17 cellular contexts compared by ENCODE assay signal in genomic region chr7:77467453-77467852, GRCh38. TPM values are rescaled to one million over a fixed set of nuclear protein-coding genes. Genes with fewer than 3 reads are reported as not detected.
DNase-seq lines count a peak whose midpoint lies in the region; ATAC-seq, FAIRE-seq and TF ChIP-seq lines count a peak whose summit lies in the region.
"Had no signal": no experiment of that assay in that cellular context is flagged by ENCODE, and none has a peak within 500 bp of the region (broad histone marks: within the 10 kb centered on the region; RNA-seq: fewer than 3 reads in every experiment).

No MANE protein-coding gene starts in this region.

- BruUV-seq in HepG2 (replicated peaks; lab: Mats Ljungman, UMichigan), result no TSS peak

- H3K4me3 ChIP-seq in body of pancreas, result no peak overlapping the region
- H3K4me3 ChIP-seq in HepG2 (replicated peaks in 1 of 3; ENCODE audit: insufficient read depth in 1 of 3, low read depth in 2 of 3, low read length in 3 of 3), result no peak overlapping the region
- H3K4me3 ChIP-seq: prostate gland had no signal

- H3K36me3 ChIP-seq in body of pancreas (replicated peaks in 1 of 2; ENCODE audit: insufficient read depth in 1 of 2, low read depth in 2 of 2) (no peaks in the 10 kb centered on the region), HepG2 (replicated peaks in 1 of 2; ENCODE audit: control insufficient read depth in 1 of 2, insufficient read depth in 2 of 2, low read length in 2 of 2) (no peaks in the 10 kb centered on the region)
- H3K36me3 ChIP-seq: prostate gland had no signal

- CTCF ChIA-PET in HepG2 (lab: Yijun Ruan, JAX; ENCODE audit: low intra/inter-chr PET ratio, low total read pairs), result no interaction called here

- TF ChIP-seq CTCF in body of pancreas (IDR thresholded peaks at IDR 0.05), result no peak
- TF ChIP-seq CTCF in HepG2 (CRISPR knock-in tag; IDR thresholded peaks at IDR 0.05), result no peak

- intact Hi-C loops in body of pancreas (cut with DNase I), result no loop called here
- intact Hi-C loops in HepG2 (cut with micrococcal nuclease; ENCODE audit: unreplicated experiment), result no loop called here
- intact Hi-C loops in sciatic nerve (cut with DNase I), result no loop called here

- no peak overlapping the region for H3K9ac ChIP-seq in HepG2 (ENCODE audit: insufficient read depth, low read depth, low read length)
- H3K9ac ChIP-seq: KMS-11 had no signal

- peak; percentile 50 for ATAC-seq in body of pancreas
- ATAC-seq in HepG2, result no peak
- peak; percentile 68 for ATAC-seq in sciatic nerve
- ATAC-seq in HG03196 (IDR thresholded peaks at IDR 0.05; ENCODE audit: unreplicated experiment), result no peak
- ATAC-seq in activated T-cell treated with anti-CD3 and anti-CD28 coated beads, Interleukin-2, amount 50 U/mL, for 72 hours (replicated peaks in 1 of 2), result no peak
- ATAC-seq: activated CD8-positive, alpha-beta T cell treated with anti-CD3 and anti-CD28 coated beads, Interleukin-2, amount 10 ng/mL, durations not matched to agents 7 days and 5 days; activated T-helper 17 cell treated with anti-CD3 and anti-CD28 coated beads, Interleukin-2, amount 50 U/mL, for 72 hours had no signal

- H3K27ac ChIP-seq in body of pancreas (peak overlapping the region in 1 of 4 donors; percentile 36), HepG2 (ENCODE audit: extremely low read length, insufficient read depth, low read length) (no peak overlapping the region)
- H3K27ac ChIP-seq: KMS-11, prostate gland had no signal

- H3K36me3 Mint-ChIP-seq in activated T-cell treated with anti-CD3 and anti-CD28 coated beads, Interleukin-2, amount 50 U/mL, for 72 hours (ENCODE audit: insufficient read depth in 2 of 2), result peaks cover 0 to 1% of the 10 kb centered on the region in 2 donors

- no peaks in the 10 kb centered on the region for H3K4me1 ChIP-seq in body of pancreas
- peaks cover 10% of the 10 kb centered on the region for H3K4me1 ChIP-seq in HepG2 (ENCODE audit: insufficient read depth, low read length)
- H3K4me1 ChIP-seq: prostate gland had no signal

- no peak overlapping the region for H3K4me3 Mint-ChIP-seq in activated T-cell treated with anti-CD3 and anti-CD28 coated beads, Interleukin-2, amount 50 U/mL, for 72 hours
- H3K4me3 Mint-ChIP-seq: activated CD8-positive, alpha-beta T cell treated with anti-CD3 and anti-CD28 coated beads, Interleukin-2, amount 10 ng/mL, durations not matched to agents 7 days and 5 days; activated T-helper 17 cell treated with anti-CD3 and anti-CD28 coated beads, Interleukin-2, amount 50 U/mL, for 72 hours; endodermal cell had no signal

- POLR2A ChIA-PET in HepG2 (lab: Yijun Ruan, JAX), result no interaction called here

- no peaks in the 10 kb centered on the region for H3K27me3 ChIP-seq in body of pancreas
- H3K27me3 ChIP-seq in HepG2 (ENCODE audit: control insufficient read depth in 1 of 2, insufficient read depth in 2 of 2, low read length in 2 of 2), result no peaks in the 10 kb centered on the region

- H3K9me3 Mint-ChIP-seq in activated T-cell treated with anti-CD3 and anti-CD28 coated beads, Interleukin-2, amount 50 U/mL, for 72 hours, result peaks cover 2% of the 10 kb centered on the region in 2 donors
- H3K9me3 Mint-ChIP-seq: activated T-helper 17 cell treated with anti-CD3 and anti-CD28 coated beads, Interleukin-2, amount 50 U/mL, for 72 hours had no signal

- no peak overlapping the region for H2AFZ ChIP-seq in HepG2 (ENCODE audit: low read length)

- 43 to 53% methylated on average over 4 of the region's 4 CpGs for WGBS in body of pancreas, 2 donors
- 44% methylated on average over 4 of the region's 4 CpGs for WGBS in HepG2 (ENCODE audit: low lambda C conversion rate)

- TF ChIP-seq RAD21 in HepG2 (CRISPR knock-in tag; IDR thresholded peaks at IDR 0.05), result no peak

- H3K27me3 Mint-ChIP-seq in activated T-cell treated with anti-CD3 and anti-CD28 coated beads, Interleukin-2, amount 50 U/mL, for 72 hours (ENCODE audit: low read depth), result no peaks in the 10 kb centered on the region
- H3K27me3 Mint-ChIP-seq: activated T-helper 17 cell treated with anti-CD3 and anti-CD28 coated beads, Interleukin-2, amount 50 U/mL, for 72 hours had no signal

- no peak for FAIRE-seq in HepG2 (lab: Jason Lieb, UNC)
- FAIRE-seq: TTC549 had no signal

- no peaks in the 10 kb centered on the region for H3K79me2 ChIP-seq in HepG2 (ENCODE audit: insufficient read depth, low read length)

- no peaks in the 10 kb centered on the region for H3K9me3 ChIP-seq in body of pancreas
- no peaks in the 10 kb centered on the region for H3K9me3 ChIP-seq in HepG2 (ENCODE audit: low read length)
- H3K9me3 ChIP-seq: prostate gland had no signal

- TF ChIP-seq EP300 in HepG2 (IDR thresholded peaks at IDR 0.05; ENCODE audit: low read depth in 2 of 2, low read length in 2 of 2), result no peak
- no peak for TF ChIP-seq EP300 in HepG2 (CRISPR knock-in tag; IDR thresholded peaks at IDR 0.05; ENCODE audit: borderline replicate concordance)

- H3K4me1 Mint-ChIP-seq in activated T-cell treated with anti-CD3 and anti-CD28 coated beads, Interleukin-2, amount 50 U/mL, for 72 hours (ENCODE audit: low read depth), result peaks cover 17% of the 10 kb centered on the region
- H3K4me1 Mint-ChIP-seq: endodermal cell had no signal

- TF ChIP-seq POLR2A in body of pancreas (IDR thresholded peaks at IDR 0.05), result no peak
- no peak for TF ChIP-seq POLR2A in HepG2 (IDR thresholded peaks at IDR 0.05; ENCODE audit: insufficient read depth in 1 of 2, low read depth in 2 of 2, low read length in 2 of 2)

- no peak overlapping the region for H3K4me2 ChIP-seq in HepG2 (ENCODE audit: low read depth, low read length)
- H3K4me2 ChIP-seq: KMS-11 had no signal

- no peaks in the 10 kb centered on the region for H4K20me1 ChIP-seq in HepG2 (ENCODE audit: insufficient read depth, low read length)

- DNase-seq in LHCN-M2 (ENCODE audit: low read depth) (peak; percentile 55), body of pancreas (peak in 3 of 4 donors; percentile 19 to 71 (median 24)), HepG2 (ENCODE audit: low spot score) (no peak), sciatic nerve (ENCODE audit: low spot score) (no peak), DMS 273 (lab: John Stamatoyannopoulos, UW; ENCODE audit: unreplicated experiment) (no peak), COLO668 (lab: John Stamatoyannopoulos, UW; ENCODE audit: unreplicated experiment) (no peak)
- DNase-seq in activated T-cell treated with anti-CD3 and anti-CD28 coated beads, Interleukin-2, amount 50 U/mL, for 72 hours, result no peak
- DNase-seq: activated CD8-positive, alpha-beta T cell treated with anti-CD3 and anti-CD28 coated beads, Interleukin-2, amount 10 ng/mL, durations not matched to agents 7 days and 5 days; cerebellar nuclear complex; endodermal cell; foreskin fibroblast; NCI-H1436 had no signal

- no peak overlapping the region for H3K27ac Mint-ChIP-seq in activated T-cell treated with anti-CD3 and anti-CD28 coated beads, Interleukin-2, amount 50 U/mL, for 72 hours
- H3K27ac Mint-ChIP-seq: activated CD8-positive, alpha-beta T cell treated with anti-CD3 and anti-CD28 coated beads, Interleukin-2, amount 10 ng/mL, durations not matched to agents 7 days and 5 days; activated T-helper 17 cell treated with anti-CD3 and anti-CD28 coated beads, Interleukin-2, amount 50 U/mL, for 72 hours; endodermal cell had no signal

- in situ Hi-C loops in HepG2 (cut with HindIII; ENCODE audit: extremely low pct_ligation_motif_present, low pct_unique_long_range_greater_than_20kb), result no loop called here

TF ChIP-seq in HepG2, 621 proteins besides CTCF, POLR2A, EP300 and RAD21:
- TF ChIP-seq ZBTB7B (CRISPR knock-in tag; IDR thresholded peaks at IDR 0.05) (no peak), FOXA1 (IDR thresholded peaks at IDR 0.05) (no peak), FOXA1 (CRISPR knock-in tag; IDR thresholded peaks at IDR 0.05) (0 out of 2 replicates have a peak, but pooled peaks have one; percentile 20)

RNA-seq across cellular contexts. Expression of gene GSAP, which starts 51.3 kb away (rescaled TPM):
- 21.6 and 24.8 TPM in 2 replicates for total RNA-seq in LHCN-M2 (2014; rRNA removed)
- polyA plus RNA-seq in LHCN-M2 (2012), result 5.7 TPM
- 10 to 100 TPM; 13.7 to 18.8 TPM for total RNA-seq in body of pancreas
- 15.6 and 34.6 TPM in 2 replicates for total RNA-seq in HepG2 (2016; rRNA removed; fragmentation: Illumina TruSeq; extraction: Trizol)
- total RNA-seq in HepG2 (2016; cell fraction: cytosol; rRNA removed; fragmentation: Illumina TruSeq; extraction: Trizol; ENCODE audit: low read depth), result 16.9 and 17.1 TPM in 2 replicates
- total RNA-seq in HepG2 (2016; cell fraction: insoluble cytoplasmic fraction; rRNA removed; fragmentation: Illumina TruSeq; extraction: Trizol), result 17.6 and 34.6 TPM in 2 replicates
- 15.9 and 18.6 TPM in 2 replicates for total RNA-seq in HepG2 (2016; cell fraction: membrane; rRNA removed; fragmentation: Illumina TruSeq; extraction: Trizol)
- total RNA-seq in HepG2 (2016; cell fraction: nucleus; rRNA removed; fragmentation: Illumina TruSeq; extraction: Trizol), result 83.9 and 97.3 TPM in 2 replicates
- 33.6 and 40.6 TPM in 2 replicates for polyA plus RNA-seq in HepG2 (2011; rRNA removed)
- polyA plus RNA-seq in HepG2 (2011; cell fraction: cytosol; rRNA removed), result 6.9 and 7.5 TPM in 2 replicates
- 125 and 131 TPM in 2 replicates for polyA plus RNA-seq in HepG2 (2011; cell fraction: nucleus; rRNA removed)
- polyA plus RNA-seq in HepG2 (2012), result 13.4 and 21.8 TPM in 2 replicates
- polyA plus RNA-seq in HepG2 (2016; cell fraction: cytosol; fragmentation: Illumina TruSeq; extraction: Trizol; ENCODE audit: low read depth), result 2.5 and 2.9 TPM in 2 replicates
- 11.8 and 12.4 TPM in 2 replicates for polyA plus RNA-seq in HepG2 (2016; cell fraction: insoluble cytoplasmic fraction; fragmentation: Illumina TruSeq; extraction: Trizol; ENCODE audit: low read depth)
- 5.4 and 5.5 TPM in 2 replicates for polyA plus RNA-seq in HepG2 (2016; cell fraction: membrane; fragmentation: Illumina TruSeq; extraction: Trizol; ENCODE audit: low read depth)
- 116 and 121 TPM in 2 replicates for polyA plus RNA-seq in HepG2 (2016; cell fraction: nucleus; fragmentation: Illumina TruSeq; extraction: Trizol; ENCODE audit: insufficient read depth, low read depth)
- polyA minus RNA-seq in HepG2 (2011; rRNA and poly(A)+ RNA removed; ENCODE audit: low replicate concordance), result 28.9 TPM in 1 of 2 replicates, not detected in the other
- polyA minus RNA-seq in HepG2 (2011; cell fraction: cytosol; rRNA and poly(A)+ RNA removed), result 5.1 and 7.3 TPM in 2 replicates
- 126 and 129 TPM in 2 replicates for polyA minus RNA-seq in HepG2 (2011; cell fraction: nucleus; rRNA and poly(A)+ RNA removed)
- total RNA-seq in sciatic nerve, result 22.3 TPM
- 1 to 10 TPM; 4.9 to 5.0 TPM for total RNA-seq in activated T-cell treated with anti-CD3 and anti-CD28 coated beads, Interleukin-2, amount 50 U/mL, for 72 hours

Comparison
In these comparisons a context has a peak if more than half of its experiments do, and no peak if none do; other contexts are left out.
1. DNase-seq: peak in LHCN-M2 (single experiment) and body of pancreas (3 of 4); none in HepG2 (single experiment), sciatic nerve (single experiment), DMS 273 (single experiment), COLO668 (single experiment) and activated T-cell treated with anti-CD3 and anti-CD28 coated beads, Interleukin-2, amount 50 U/mL, for 72 hours (0 of 2).
2. ATAC-seq: peak in body of pancreas (single experiment) and sciatic nerve (single experiment); none in HepG2 (single experiment), HG03196 (single experiment) and activated T-cell treated with anti-CD3 and anti-CD28 coated beads, Interleukin-2, amount 50 U/mL, for 72 hours (0 of 2).